8 cellular contexts compared by ENCODE assay signal in genomic region chr5:414991-415927, GRCh38. TPM values are rescaled to one million over a fixed set of nuclear protein-coding genes. Genes with fewer than 3 reads are reported as not detected.
DNase-seq lines count a peak whose midpoint lies in the region; ATAC-seq and TF ChIP-seq lines count a peak whose summit lies in the region.
"Not testable (repeated sequence)": the region's sequence is repeated elsewhere in the genome, so short reads cannot be mapped to it uniquely, and the experiment has no call there.

No MANE protein-coding gene starts in this region.

- H3K4me2 ChIP-seq in fibroblast of lung (ENCODE audit: extremely low read depth, insufficient read depth, low read length), result not testable (repeated sequence)

- H3K4me3 Mint-ChIP-seq in type B pancreatic cell, result peak overlapping the region; percentile 52

- peak overlapping the region; percentile 86 for H3K27ac ChIP-seq in HL-60 (replicated peaks)
- not testable (repeated sequence) for H3K27ac ChIP-seq in Panc1 (ENCODE audit: low read length)
- H3K27ac ChIP-seq in fibroblast of lung (ENCODE audit: insufficient read depth, low read length), result peak overlapping the region; percentile 62

- not testable (repeated sequence) for H3K4me1 ChIP-seq in Panc1 (ENCODE audit: control insufficient read depth, insufficient read depth, low read length); adipocyte (ENCODE audit: control insufficient read depth, insufficient read depth, low read length); fibroblast of lung (ENCODE audit: control insufficient read depth, extremely low read depth, insufficient read depth, low read length)

- not testable (repeated sequence) for H3K36me3 Mint-ChIP-seq in type B pancreatic cell

- not testable (repeated sequence) for H3K27me3 Mint-ChIP-seq in type B pancreatic cell

- POLR2A ChIA-PET in Panc1 (lab: Charles Lee), result not testable (repeated sequence)

- H3K79me2 ChIP-seq in fibroblast of lung (ENCODE audit: control insufficient read depth, insufficient read depth, low read length), result not testable (repeated sequence)

- H3K36me3 ChIP-seq in Panc1 (ENCODE audit: control insufficient read depth, insufficient read depth, low read length); adipocyte (ENCODE audit: control insufficient read depth, insufficient read depth, low read length, severe bottlenecking); fibroblast of lung (ENCODE audit: control insufficient read depth, insufficient read depth, low read length): not testable (repeated sequence)

- not testable (repeated sequence) for BruUV-seq in Panc1 (replicated peaks; lab: Mats Ljungman, UMichigan)

- intact Hi-C loops in Panc1 (cut with micrococcal nuclease; ENCODE audit: unreplicated experiment), result not testable (repeated sequence)

- not testable (repeated sequence) for H2AFZ ChIP-seq in fibroblast of lung (ENCODE audit: low read length)

- ATAC-seq in Panc1 (0 out of 2 replicates have a peak, but pooled peaks have one; percentile 27), omental fat pad (ENCODE audit: low FRiP score) (peak; percentile 75)

- in situ Hi-C loops in G401 (cut with HindIII; ENCODE audit: low sequenced_read_pairs); Panc1 (cut with HindIII; ENCODE audit: low pct_unique_long_range_greater_than_20kb, low sequenced_read_pairs): not testable (repeated sequence)

- H3K9me3 ChIP-seq in Panc1 (ENCODE audit: control insufficient read depth, insufficient read depth, low read depth, low read length); adipocyte (ENCODE audit: control insufficient read depth, low read length); fibroblast of lung (ENCODE audit: control insufficient read depth, insufficient read depth, low read depth, low read length): not testable (repeated sequence)

- DNase-seq in G401 (ENCODE audit: low spot score), result peak; percentile 27
- DNase-seq in HL-60 (ENCODE audit: low read depth in 1 of 2, low spot score in 1 of 2), result peak in 1 of 2 experiments; percentile 89
- not testable (repeated sequence) for DNase-seq in Panc1 (ENCODE audit: low read depth, low spot score); adipocyte (ENCODE audit: low read depth); fibroblast of lung (ENCODE audit: low read depth in 2 of 2); omental fat pad (ENCODE audit: low spot score); type B pancreatic cell (ENCODE audit: extremely low spot score, unreplicated experiment)
- DNase-seq in iPS-NIHi7 (ENCODE audit: extremely low spot score), result peak; percentile 83

- not testable (repeated sequence) for H4K20me1 ChIP-seq in fibroblast of lung (ENCODE audit: control insufficient read depth, extremely low read depth, insufficient read depth, low read length)

- H3K9me3 Mint-ChIP-seq in type B pancreatic cell, result not testable (repeated sequence)

- H3K9ac ChIP-seq in adipocyte (ENCODE audit: low read length) (peak overlapping the region; percentile 69), fibroblast of lung (ENCODE audit: insufficient read depth, low read length) (peak overlapping the region; percentile 67)

- H3K27me3 ChIP-seq in HL-60 (ENCODE audit: insufficient read depth, poor library complexity, severe bottlenecking); Panc1 (ENCODE audit: control insufficient read depth, insufficient read depth, low read length); adipocyte (replicated peaks; ENCODE audit: control insufficient read depth, insufficient read depth, low read length); fibroblast of lung (ENCODE audit: control insufficient read depth, insufficient read depth, low read length): not testable (repeated sequence)

- not testable (repeated sequence) for TF ChIP-seq CTCF in HL-60 (IDR thresholded peaks at IDR 0.05; ENCODE audit: insufficient read depth, low read length); Panc1 (IDR thresholded peaks at IDR 0.05); fibroblast of lung (conservative IDR thresholded peaks at IDR 0.05 in 1 of 2, IDR thresholded peaks at IDR 0.05 in 1 of 2; ENCODE audit: low read depth in 1 of 2, low read length in 2 of 2); omental fat pad (IDR thresholded peaks at IDR 0.05); type B pancreatic cell (conservative IDR thresholded peaks at IDR 0.05)

- CTCF ChIA-PET in Panc1 (lab: Charles Lee), result not testable (repeated sequence)

- H3K4me1 Mint-ChIP-seq in type B pancreatic cell (ENCODE audit: unreplicated experiment), result peaks cover 33% of the 10 kb centered on the region

- H3K27ac Mint-ChIP-seq in type B pancreatic cell, result peak overlapping the region; percentile 41

- not testable (repeated sequence) for H3K4me3 ChIP-seq in HL-60 (replicated peaks; ENCODE audit: insufficient read depth, low read length); Panc1 (ENCODE audit: low read depth in 2 of 2, low read length in 2 of 2); adipocyte (ENCODE audit: low read length); fibroblast of lung (replicated peaks in 1 of 4; ENCODE audit: control extremely low read depth in 1 of 4, insufficient read depth in 1 of 4, low read depth in 3 of 4, low read length in 4 of 4)

RNA-seq across cellular contexts. Expression of gene EXOC3, which starts 27.7 kb away (rescaled TPM):
- total RNA-seq in G401 (2014; rRNA removed; shearing (Covaris generic)), result 16.7 and 29.2 TPM in 2 replicates
- total RNA-seq in Panc1 (2021; ENCODE audit: unreplicated experiment), result 55.0 TPM
- 63.2 TPM for polyA plus RNA-seq in Panc1 (2012; ENCODE audit: insufficient read length)
- total RNA-seq in fibroblast of lung, result 34.5 and 36.5 TPM in 2 replicates
- 19.9 and 24.3 TPM in 2 replicates for polyA plus RNA-seq in fibroblast of lung
- 36.3 and 49.1 TPM in 2 replicates for polyA plus RNA-seq in fibroblast of lung (2012)
- polyA minus RNA-seq in fibroblast of lung (ENCODE audit: low replicate concordance), result 38.8 and 41.0 TPM in 2 replicates
- 10 to 100 TPM; 46.0 to 56.1 (median 49.5) TPM for total RNA-seq in omental fat pad
- total RNA-seq in type B pancreatic cell (ENCODE audit: low replicate concordance), result 62.9 and 64.6 TPM in 2 replicates
